Comparison of ENCODE assay signal across 9 cellular contexts in genomic region chr1:226108935-226109828, GRCh38. TPM values are rescaled to one million over a fixed set of nuclear protein-coding genes. Genes with fewer than 3 reads are reported as not detected.
DNase-seq lines count a peak whose midpoint lies in the region; FAIRE-seq and TF ChIP-seq lines count a peak whose summit lies in the region.
"Had no signal": no experiment of that assay in that cellular context is flagged by ENCODE, and none has a peak within 500 bp of the region (broad histone marks: within the 10 kb centered on the region; RNA-seq: fewer than 3 reads in every experiment).

No MANE protein-coding gene starts in this region.

- H3K9me3 Mint-ChIP-seq in activated naive CD4-positive, alpha-beta T cell treated with anti-CD3 and anti-CD28 coated beads, Interleukin-2, amount 50 U/mL, for 24 hours: no peaks in the 10 kb centered on the region
- no peaks in the 10 kb centered on the region for H3K9me3 Mint-ChIP-seq in osteocyte (ENCODE audit: unreplicated experiment)

- no peaks in the 10 kb centered on the region for H3K36me3 Mint-ChIP-seq in activated naive CD4-positive, alpha-beta T cell treated with anti-CD3 and anti-CD28 coated beads, Interleukin-2, amount 50 U/mL, for 24 hours
- no peaks in the 10 kb centered on the region for H3K36me3 Mint-ChIP-seq in osteocyte (ENCODE audit: unreplicated experiment)

- in situ Hi-C loops in GM13976 (cut with MboI; ENCODE audit: low sequenced_read_pairs, unreplicated experiment): no loop called here

- H3K9me3 ChIP-seq in SK-N-MC (ENCODE audit: low read depth, low read length): no peaks in the 10 kb centered on the region
- H3K9me3 ChIP-seq in fibroblast of lung (ENCODE audit: control insufficient read depth, insufficient read depth, low read depth, low read length): no peaks in the 10 kb centered on the region

- no peaks in the 10 kb centered on the region for H4K20me1 ChIP-seq in fibroblast of lung (ENCODE audit: control insufficient read depth, extremely low read depth, insufficient read depth, low read length)

- TF ChIP-seq CTCF in fibroblast of lung (conservative IDR thresholded peaks at IDR 0.05 in 1 of 2, IDR thresholded peaks at IDR 0.05 in 1 of 2; ENCODE audit: low read depth in 1 of 2, low read length in 2 of 2): no peak
- TF ChIP-seq CTCF in osteocyte (IDR thresholded peaks at IDR 0.05): no peak
- no peak for TF ChIP-seq CTCF in GM13976 (IDR thresholded peaks at IDR 0.05; ENCODE audit: borderline replicate concordance, control extremely low read depth, extremely low read depth, insufficient read depth, missing control alignments)

- peak overlapping the region; percentile 85 for H3K27ac Mint-ChIP-seq in activated naive CD4-positive, alpha-beta T cell treated with anti-CD3 and anti-CD28 coated beads, Interleukin-2, amount 50 U/mL, for 24 hours
- peak overlapping the region; percentile 98 for H3K27ac Mint-ChIP-seq in osteocyte (ENCODE audit: unreplicated experiment)

- H3K27ac ChIP-seq in SK-N-MC (peak overlapping the region; percentile 38), fibroblast of lung (ENCODE audit: insufficient read depth, low read length) (peak overlapping the region; percentile 85)

- H3K4me2 ChIP-seq in fibroblast of lung (ENCODE audit: extremely low read depth, insufficient read depth, low read length): peak overlapping the region; percentile 84

- peak overlapping the region; percentile 93 for H2AFZ ChIP-seq in fibroblast of lung (ENCODE audit: low read length)

- H3K4me3 ChIP-seq in SK-N-MC (peak overlapping the region; percentile 69), fibroblast of lung (replicated peaks in 1 of 4; ENCODE audit: control extremely low read depth in 1 of 4, insufficient read depth in 1 of 4, low read depth in 3 of 4, low read length in 4 of 4) (peak overlapping the region; percentile 54 to 62 (median 60))

- no peak overlapping the region for H3K9ac ChIP-seq in SK-N-MC (ENCODE audit: insufficient read length)
- H3K9ac ChIP-seq in fibroblast of lung (ENCODE audit: insufficient read depth, low read length): peak overlapping the region; percentile 52

- DNase-seq in activated naive CD4-positive, alpha-beta T cell (lab: John Stamatoyannopoulos, UW): no peak
- DNase-seq in SK-N-MC (ENCODE audit: low read depth, low spot score) (peak; percentile 24), fibroblast of lung (ENCODE audit: low read depth in 2 of 2) (peak; percentile 19 to 70), osteocyte (ENCODE audit: extremely low spot score, unreplicated experiment) (no peak), GM13976 (ENCODE audit: low spot score) (no peak), HTR-8/SVneo (ENCODE audit: insufficient read length, low spot score) (no peak)
- DNase-seq in stimulated activated CD4-positive, alpha-beta T cell treated with anti-CD3 and anti-CD28 coated beads, Interleukin-4, amount 100 ng/mL, for 24 hours: no peak

- H3K79me2 ChIP-seq in fibroblast of lung (ENCODE audit: control insufficient read depth, insufficient read depth, low read length): no peaks in the 10 kb centered on the region

- peak overlapping the region; percentile 91 for H3K4me3 Mint-ChIP-seq in activated naive CD4-positive, alpha-beta T cell treated with anti-CD3 and anti-CD28 coated beads, Interleukin-2, amount 50 U/mL, for 24 hours
- peak overlapping the region; percentile 95 for H3K4me3 Mint-ChIP-seq in osteocyte (ENCODE audit: unreplicated experiment)

- peaks cover 16% of the 10 kb centered on the region for H3K4me1 Mint-ChIP-seq in activated naive CD4-positive, alpha-beta T cell treated with anti-CD3 and anti-CD28 coated beads, Interleukin-2, amount 50 U/mL, for 24 hours
- peaks cover 26% of the 10 kb centered on the region for H3K4me1 Mint-ChIP-seq in osteocyte (ENCODE audit: unreplicated experiment)

- H3K27me3 Mint-ChIP-seq in activated naive CD4-positive, alpha-beta T cell treated with anti-CD3 and anti-CD28 coated beads, Interleukin-2, amount 50 U/mL, for 24 hours: no peaks in the 10 kb centered on the region
- H3K27me3 Mint-ChIP-seq in osteocyte (ENCODE audit: unreplicated experiment): no peaks in the 10 kb centered on the region

- no peak for FAIRE-seq in HTR-8/SVneo (lab: Jason Lieb, UNC)
- FAIRE-seq: islet of Langerhans had no signal

- H3K27me3 ChIP-seq in fibroblast of lung (ENCODE audit: control insufficient read depth, insufficient read depth, low read length): no peaks in the 10 kb centered on the region

- peaks cover 7% of the 10 kb centered on the region for H3K4me1 ChIP-seq in fibroblast of lung (ENCODE audit: control insufficient read depth, extremely low read depth, insufficient read depth, low read length)

- H3K36me3 ChIP-seq in SK-N-MC (ENCODE audit: insufficient read depth, low read length) (no peaks in the 10 kb centered on the region), fibroblast of lung (ENCODE audit: control insufficient read depth, insufficient read depth, low read length) (no peaks in the 10 kb centered on the region)

RNA-seq across cellular contexts. Expression of gene H3-3A, which starts 46.7 kb away (rescaled TPM):
- 86.2 and 105 TPM in 2 replicates for total RNA-seq in fibroblast of lung
- polyA plus RNA-seq in fibroblast of lung: 285 and 312 TPM in 2 replicates
- 315 and 365 TPM in 2 replicates for polyA plus RNA-seq in fibroblast of lung (2012)
- polyA minus RNA-seq in fibroblast of lung (ENCODE audit: low replicate concordance): 0.37 and 8.7 TPM in 2 replicates
- 505 and 524 TPM in 2 replicates for total RNA-seq in osteocyte

Comparison
In these comparisons a context has a peak if more than half of its experiments do, and no peak if none do; other contexts are left out.
1. DNase-seq: peak in SK-N-MC (single experiment) and fibroblast of lung (2 of 2); none in activated naive CD4-positive, alpha-beta T cell (0 of 4), osteocyte (single experiment), GM13976 (single experiment), stimulated activated CD4-positive, alpha-beta T cell treated with anti-CD3 and anti-CD28 coated beads, Interleukin-4, amount 100 ng/mL, for 24 hours (single experiment) and HTR-8/SVneo (single experiment).